ENCODE assay signal across 24 cellular contexts in genomic region chr2:111207892-111208291, GRCh38.
DNase-seq lines count a peak whose midpoint lies in the region; ATAC-seq, FAIRE-seq and TF ChIP-seq lines count a peak whose summit lies in the region.
"Had no signal": no experiment of that assay in that cellular context is flagged by ENCODE, and none has a peak within 500 bp of the region (broad histone marks: within the 10 kb centered on the region; RNA-seq: fewer than 3 reads in every experiment).

No MANE protein-coding gene starts in this region.

- no peaks in the 10 kb centered on the region for H3K27me3 ChIP-seq in K562 (ENCODE audit: control insufficient read depth in 2 of 2, insufficient read depth in 2 of 2, low read length in 2 of 2)
- H3K27me3 ChIP-seq: BE2C, MG63, SJSA1 had no signal

- no peak overlapping the region for H3K9ac ChIP-seq in K562 (ENCODE audit: insufficient read depth in 1 of 2, low read depth in 2 of 2, low read length in 2 of 2)

- CTCF ChIA-PET in K562 (lab: Yijun Ruan, JAX; ENCODE audit: low intra/inter-chr PET ratio): no interaction called here

- H4K20me1 ChIP-seq in K562 (replicated peaks; ENCODE audit: control insufficient read depth, insufficient read depth, low read length): no peaks in the 10 kb centered on the region

- no peak for TF ChIP-seq EP300 in K562 (IDR thresholded peaks at IDR 0.05; ENCODE audit: low read length)

- no peaks in the 10 kb centered on the region for H3K9me3 ChIP-seq in K562 (replicated peaks; ENCODE audit: control insufficient read depth, insufficient read depth, low read depth, low read length)
- H3K9me3 ChIP-seq in mucosa of descending colon: no peaks in the 10 kb centered on the region
- H3K9me3 ChIP-seq: BE2C, SJSA1 had no signal

- peaks cover 18% of the 10 kb centered on the region for H3K9me3 Mint-ChIP-seq in activated CD4-positive, alpha-beta T cell treated with anti-CD3 and anti-CD28 coated beads, Interleukin-2, amount 10 ng/mL, durations not matched to agents 24 days and 14 days
- peaks cover 2% of the 10 kb centered on the region for H3K9me3 Mint-ChIP-seq in natural killer cell treated with Interleukin-12 subunit alpha and Interleukin-12 subunit beta and Interleukin-15 and Interleukin-18, amount 100 ng/mL, for 72 hours

- H3K4me1 ChIP-seq in K562 (replicated peaks in 1 of 2; ENCODE audit: control insufficient read depth in 2 of 2, insufficient read depth in 2 of 2, low read length in 2 of 2) (no peaks in the 10 kb centered on the region), mucosa of descending colon (ENCODE audit: low read depth) (no peaks in the 10 kb centered on the region)
- H3K4me1 ChIP-seq: BE2C had no signal

- in situ Hi-C loops in K562 (cut with MboI): no loop called here

- TF ChIP-seq CTCF in K562 (IDR thresholded peaks at IDR 0.05 in 2 of 3, conservative IDR thresholded peaks at IDR 0.05 in 1 of 3; ENCODE audit: insufficient read depth in 2 of 3, low read depth in 1 of 3, low read length in 3 of 3) (no peak), mucosa of descending colon (IDR thresholded peaks at IDR 0.05) (no peak)

- TF ChIP-seq RAD21 in K562 (CRISPR knock-in tag; conservative IDR thresholded peaks at IDR 0.05 in 1 of 2, IDR thresholded peaks at IDR 0.05 in 1 of 2): no peak

- intact Hi-C loops in activated CD4-positive, alpha-beta T cell treated with anti-CD3 and anti-CD28 coated beads, Interleukin-2, amount 10 ng/mL, durations not matched to agents 24 days and 14 days (cut with micrococcal nuclease): loop anchor here (2.0 to 10.0 kb wide), 5 partner anchors 34 to 403 kb away; no protein-coding TSS in a partner anchor
- intact Hi-C loops in K562 (cut with micrococcal nuclease) (no loop called here), mucosa of descending colon (cut with DNase I, micrococcal nuclease) (no loop called here)

- H3K36me3 Mint-ChIP-seq in activated CD4-positive, alpha-beta T cell treated with anti-CD3 and anti-CD28 coated beads, Interleukin-2, amount 10 ng/mL, durations not matched to agents 24 days and 14 days (ENCODE audit: low read depth): peaks cover 23% of the 10 kb centered on the region
- H3K36me3 Mint-ChIP-seq in natural killer cell treated with Interleukin-12 subunit alpha and Interleukin-12 subunit beta and Interleukin-15 and Interleukin-18, amount 100 ng/mL, for 72 hours: peaks cover 14% of the 10 kb centered on the region

- no peak overlapping the region for H2AFZ ChIP-seq in K562 (ENCODE audit: low read depth, low read length)
- H2AFZ ChIP-seq: PC-9 had no signal

- H3K27ac ChIP-seq in K562 (ENCODE audit: extremely low read depth, low read depth, low read length): no peak overlapping the region
- H3K27ac ChIP-seq: 22Rv1, PC-9, SJSA1 had no signal

- no peaks in the 10 kb centered on the region for H3K79me2 ChIP-seq in K562 (ENCODE audit: control insufficient read depth, insufficient read depth, low read length)

- no peaks in the 10 kb centered on the region for H3K9me1 ChIP-seq in K562 (ENCODE audit: control insufficient read depth, insufficient read depth, low read length)

- POLR2A ChIA-PET in K562 (lab: Yijun Ruan, JAX): interaction anchor here (1.0 kb wide), 1 partner anchor 18 kb away, joined by 3 read pairs; no protein-coding TSS in a partner anchor

- no peak overlapping the region for H3K4me3 ChIP-seq in K562
- no peak overlapping the region for H3K4me3 ChIP-seq in mucosa of descending colon
- H3K4me3 ChIP-seq: MG63, PC-9, SJSA1 had no signal

- no peak for TF ChIP-seq POLR2A in K562 (conservative IDR thresholded peaks at IDR 0.05)

- H3K4me1 Mint-ChIP-seq in activated CD4-positive, alpha-beta T cell treated with anti-CD3 and anti-CD28 coated beads, Interleukin-2, amount 10 ng/mL, durations not matched to agents 24 days and 14 days: peaks cover 35% of the 10 kb centered on the region
- H3K4me1 Mint-ChIP-seq in natural killer cell treated with Interleukin-12 subunit alpha and Interleukin-12 subunit beta and Interleukin-15 and Interleukin-18, amount 100 ng/mL, for 72 hours (ENCODE audit: low read depth in 2 of 2): peaks cover 31 to 34% of the 10 kb centered on the region in 2 donors
- H3K4me1 Mint-ChIP-seq: CD14-positive monocyte had no signal

- ATAC-seq in K562 (no peak), mucosa of descending colon (peak; percentile 61), GM19351 (IDR thresholded peaks at IDR 0.05; ENCODE audit: unreplicated experiment) (no peak)
- ATAC-seq in natural killer cell treated with Interleukin-12 subunit alpha and Interleukin-12 subunit beta and Interleukin-15 and Interleukin-18, amount 100 ng/mL, for 72 hours: no peak
- ATAC-seq: Right ventricle myocardium inferior had no signal

- H3K36me3 ChIP-seq in K562 (ENCODE audit: control insufficient read depth, insufficient read depth, low read length): peaks cover 8% of the 10 kb centered on the region; the same call in 1 of the 3 replicates
- H3K36me3 ChIP-seq in mucosa of descending colon (ENCODE audit: low read depth): no peaks in the 10 kb centered on the region
- H3K36me3 ChIP-seq: BE2C had no signal

- no TSS peak for BruUV-seq in K562 (replicated peaks; lab: Mats Ljungman, UMichigan)

- FAIRE-seq in K562 (lab: Jason Lieb, UNC): peak; percentile 57
- FAIRE-seq: GM12892, H54 had no signal

- H3K4me2 ChIP-seq in K562 (ENCODE audit: insufficient read depth, low read length): no peak overlapping the region
- H3K4me2 ChIP-seq: PC-9 had no signal

- H3K27me3 Mint-ChIP-seq in activated CD4-positive, alpha-beta T cell treated with anti-CD3 and anti-CD28 coated beads, Interleukin-2, amount 10 ng/mL, durations not matched to agents 24 days and 14 days: peaks cover 3% of the 10 kb centered on the region
- H3K27me3 Mint-ChIP-seq in natural killer cell treated with Interleukin-12 subunit alpha and Interleukin-12 subunit beta and Interleukin-15 and Interleukin-18, amount 100 ng/mL, for 72 hours: no peaks in the 10 kb centered on the region

- no peak overlapping the region for H3K4me3 Mint-ChIP-seq in activated CD4-positive, alpha-beta T cell treated with anti-CD3 and anti-CD28 coated beads, Interleukin-2, amount 10 ng/mL, durations not matched to agents 24 days and 14 days
- no peak overlapping the region for H3K4me3 Mint-ChIP-seq in natural killer cell treated with Interleukin-12 subunit alpha and Interleukin-12 subunit beta and Interleukin-15 and Interleukin-18, amount 100 ng/mL, for 72 hours
- H3K4me3 Mint-ChIP-seq: CD14-positive monocyte had no signal

- H3K27ac Mint-ChIP-seq in activated CD4-positive, alpha-beta T cell treated with anti-CD3 and anti-CD28 coated beads, Interleukin-2, amount 10 ng/mL, durations not matched to agents 24 days and 14 days: no peak overlapping the region
- H3K27ac Mint-ChIP-seq in natural killer cell treated with Interleukin-12 subunit alpha and Interleukin-12 subunit beta and Interleukin-15 and Interleukin-18, amount 100 ng/mL, for 72 hours: peak overlapping the region in 1 of 2 donors; percentile 2

- DNase-seq in activated CD4-positive, alpha-beta T cell treated with anti-CD3 and anti-CD28 coated beads, Interleukin-2, amount 10 ng/mL, durations not matched to agents 24 days and 14 days: peak; percentile 52
- DNase-seq in activated CD4-positive, alpha-beta T cell treated with anti-CD3 and anti-CD28 coated beads for 4 hours: no peak
- no peak for DNase-seq in K562 (ENCODE audit: extremely low read depth in 1 of 4, low spot score in 3 of 4)
- no peak for DNase-seq in mucosa of descending colon
- no peak for DNase-seq in SHP77 treated with DMSO at 0.1 percent for 48 hours (lab: John Stamatoyannopoulos, UW)
- DNase-seq in natural killer cell treated with Interleukin-12 subunit alpha and Interleukin-12 subunit beta and Interleukin-15 and Interleukin-18, amount 100 ng/mL, for 72 hours (ENCODE audit: low spot score): no peak
- DNase-seq: BE2C; DMS153; DND-41; MG63; NCI-H1105 treated with DMSO at 0.1 percent for 48 hours; NCI-H2029; NCI-H446 treated with DMSO at 0.1 percent for 48 hours; NCI-H526; NCI-H82; NK-92 treated with Interleukin-12 subunit alpha and Interleukin-12 subunit beta, amount 100 ng/mL, for 24 hours; PC-9 had no signal

TF ChIP-seq in K562, 482 proteins besides CTCF, POLR2A, EP300 and RAD21 (continues in another document):
- TF ChIP-seq FOSL1 (tag; conservative IDR thresholded peaks at IDR 0.05): no peak
- no peak for TF ChIP-seq BRF1 (IDR thresholded peaks at IDR 0.05; ENCODE audit: borderline replicate concordance, extremely low read depth, insufficient read length)
- TF ChIP-seq EHMT2 (IDR thresholded peaks at IDR 0.05): no peak
- no peak for TF ChIP-seq XRCC3 (IDR thresholded peaks at IDR 0.05)
- no peak for TF ChIP-seq HNRNPUL1 (IDR thresholded peaks at IDR 0.05; ENCODE audit: low read length)
- no peak for TF ChIP-seq PCBP1 (IDR thresholded peaks at IDR 0.05; ENCODE audit: low read depth, low read length, poor library complexity, severe bottlenecking)
- no peak for TF ChIP-seq CREB3L1 (IDR thresholded peaks at IDR 0.05; ENCODE audit: borderline replicate concordance, low read depth)
- no peak for TF ChIP-seq ZNF232 (CRISPR knock-in tag; IDR thresholded peaks at IDR 0.05)
- TF ChIP-seq RBM25 (IDR thresholded peaks at IDR 0.05; ENCODE audit: low read depth, low read length, severe bottlenecking): no peak
- no peak for TF ChIP-seq ZNF282 (CRISPR knock-in tag; IDR thresholded peaks at IDR 0.05)
- TF ChIP-seq, protein P1, sequence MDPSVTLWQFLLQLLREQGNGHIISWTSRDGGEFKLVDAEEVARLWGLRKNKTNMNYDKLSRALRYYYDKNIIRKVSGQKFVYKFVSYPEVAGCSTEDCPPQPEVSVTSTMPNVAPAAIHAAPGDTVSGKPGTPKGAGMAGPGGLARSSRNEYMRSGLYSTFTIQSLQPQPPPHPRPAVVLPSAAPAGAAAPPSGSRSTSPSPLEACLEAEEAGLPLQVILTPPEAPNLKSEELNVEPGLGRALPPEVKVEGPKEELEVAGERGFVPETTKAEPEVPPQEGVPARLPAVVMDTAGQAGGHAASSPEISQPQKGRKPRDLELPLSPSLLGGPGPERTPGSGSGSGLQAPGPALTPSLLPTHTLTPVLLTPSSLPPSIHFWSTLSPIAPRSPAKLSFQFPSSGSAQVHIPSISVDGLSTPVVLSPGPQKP (CRISPR knock-in tag; IDR thresholded peaks at IDR 0.05): no peak
- no peak for TF ChIP-seq FUS (optimal IDR thresholded peaks at IDR 0.05; ENCODE audit: low read depth, low read length)
- TF ChIP-seq PPARD (CRISPR knock-in tag; IDR thresholded peaks at IDR 0.05): no peak
- TF ChIP-seq NFE2 (IDR thresholded peaks at IDR 0.05; ENCODE audit: low read depth): no peak
